In the genomic region with DNA sequence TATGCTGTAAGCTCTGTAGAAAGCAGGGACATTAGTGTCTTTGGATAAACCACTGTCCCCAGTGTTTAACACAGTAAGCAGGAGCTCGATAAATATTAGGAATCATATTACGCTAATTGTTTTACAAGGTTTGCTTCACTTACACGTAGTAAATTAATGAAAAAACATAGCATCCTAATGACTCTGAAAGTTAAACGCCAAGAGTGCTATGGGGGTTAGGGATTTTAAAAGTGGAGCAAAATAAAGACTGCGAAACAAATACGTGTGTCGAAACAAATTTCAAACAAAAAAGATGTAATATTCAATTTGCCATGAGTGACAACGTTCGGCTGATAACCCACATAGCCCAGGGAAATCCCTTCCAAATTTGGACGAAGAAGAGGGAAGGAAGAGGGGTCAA, we compare ENCODE assay signal across 8 cellular contexts. TPM values are rescaled to one million over a fixed set of nuclear protein-coding genes. Genes with fewer than 3 reads are reported as not detected.
DNase-seq lines count a peak whose midpoint lies in the region; ATAC-seq and TF ChIP-seq lines count a peak whose summit lies in the region.
"Not testable (repeated sequence)": the region's sequence is repeated elsewhere in the genome, so short reads cannot be mapped to it uniquely, and the experiment has no call there.

No MANE protein-coding gene starts in this region.

- DNase-seq in NT2/D1 (ENCODE audit: low read depth, low spot score); activated CD8-positive, alpha-beta T cell treated with anti-CD3 and anti-CD28 coated beads, Interleukin-2, amount 10 ng/mL, durations not matched to agents 7 days and 5 days; central memory CD8-positive, alpha-beta T cell (ENCODE audit: low spot score in 2 of 2); foreskin fibroblast; mesothelial cell of epicardium (ENCODE audit: low spot score in 2 of 2, unreplicated experiment in 2 of 2); retinal pigment epithelial cell (ENCODE audit: low read depth); upper lobe of right lung: not testable (repeated sequence)

- not testable (repeated sequence) for H3K27me3 Mint-ChIP-seq in activated CD8-positive, alpha-beta T cell treated with anti-CD3 and anti-CD28 coated beads, Interleukin-2, amount 10 ng/mL, durations not matched to agents 7 days and 5 days (ENCODE audit: low read depth); central memory CD8-positive, alpha-beta T cell; mesothelial cell of epicardium (ENCODE audit: low read depth)

- not testable (repeated sequence) for H3K36me3 ChIP-seq in ES-I3 (ENCODE audit: insufficient read depth, low read length); NT2/D1 (ENCODE audit: insufficient read depth, insufficient read length, low read length); upper lobe of right lung

- ATAC-seq in activated CD8-positive, alpha-beta T cell treated with anti-CD3 and anti-CD28 coated beads, Interleukin-2, amount 10 ng/mL, durations not matched to agents 7 days and 5 days; central memory CD8-positive, alpha-beta T cell (replicated peaks; ENCODE audit: extremely low read depth, poor library complexity, severe bottlenecking); upper lobe of right lung: not testable (repeated sequence)

- H3K9me3 ChIP-seq in ES-I3 (ENCODE audit: control insufficient read depth, insufficient read depth, low read length); NT2/D1 (ENCODE audit: insufficient read depth, low read length); upper lobe of right lung: not testable (repeated sequence)

- H3K9me3 Mint-ChIP-seq in activated CD8-positive, alpha-beta T cell treated with anti-CD3 and anti-CD28 coated beads, Interleukin-2, amount 10 ng/mL, durations not matched to agents 7 days and 5 days (ENCODE audit: insufficient read depth); central memory CD8-positive, alpha-beta T cell; mesothelial cell of epicardium: not testable (repeated sequence)

- H3K27ac ChIP-seq in upper lobe of right lung = peak overlapping the region; percentile 84

- POLR2A ChIA-PET in activated CD8-positive, alpha-beta T cell treated with anti-CD3 and anti-CD28 coated beads, Interleukin-2, amount 10 ng/mL, durations not matched to agents 7 days and 5 days (lab: Charles Lee) = interaction anchor here (0.9 to 2.2 kb wide), 3 partner anchors 133 to 369 kb away, joined by 3 to 17 read pairs (median 4); a partner anchor contains a TSS

- peak overlapping the region; percentile 80; the same call in 1 of the 2 replicates for H3K9ac ChIP-seq in ES-I3 (ENCODE audit: low read depth, low read length)
- not testable (repeated sequence) for H3K9ac ChIP-seq in NT2/D1 (ENCODE audit: insufficient read length, low read depth)

- H3K4me1 Mint-ChIP-seq in activated CD8-positive, alpha-beta T cell treated with anti-CD3 and anti-CD28 coated beads, Interleukin-2, amount 10 ng/mL, durations not matched to agents 7 days and 5 days (ENCODE audit: low read depth) = peaks cover 18% of the 10 kb centered on the region
- peaks cover 20% of the 10 kb centered on the region for H3K4me1 Mint-ChIP-seq in central memory CD8-positive, alpha-beta T cell
- peaks cover 10% of the 10 kb centered on the region for H3K4me1 Mint-ChIP-seq in mesothelial cell of epicardium

- not testable (repeated sequence) for H3K27me3 ChIP-seq in NT2/D1 (ENCODE audit: insufficient read depth, insufficient read length); upper lobe of right lung

- H3K27ac Mint-ChIP-seq in activated CD8-positive, alpha-beta T cell treated with anti-CD3 and anti-CD28 coated beads, Interleukin-2, amount 10 ng/mL, durations not matched to agents 7 days and 5 days = peak overlapping the region; percentile 95
- H3K27ac Mint-ChIP-seq in central memory CD8-positive, alpha-beta T cell (ENCODE audit: low read depth) = peak overlapping the region; percentile 99
- peak overlapping the region; percentile 57 for H3K27ac Mint-ChIP-seq in mesothelial cell of epicardium

- H3K4me3 Mint-ChIP-seq in activated CD8-positive, alpha-beta T cell treated with anti-CD3 and anti-CD28 coated beads, Interleukin-2, amount 10 ng/mL, durations not matched to agents 7 days and 5 days = peak overlapping the region; percentile 84
- peak overlapping the region; percentile 90 for H3K4me3 Mint-ChIP-seq in central memory CD8-positive, alpha-beta T cell
- peak overlapping the region; percentile 76 for H3K4me3 Mint-ChIP-seq in mesothelial cell of epicardium

- H3K4me1 ChIP-seq in ES-I3 (ENCODE audit: insufficient read depth, low read length); NT2/D1 (ENCODE audit: insufficient read depth, insufficient read length); upper lobe of right lung: not testable (repeated sequence)

- intact Hi-C loops in upper lobe of right lung (cut with DNase I) = not testable (repeated sequence)

- peaks cover 13% of the 10 kb centered on the region for H3K36me3 Mint-ChIP-seq in activated CD8-positive, alpha-beta T cell treated with anti-CD3 and anti-CD28 coated beads, Interleukin-2, amount 10 ng/mL, durations not matched to agents 7 days and 5 days (ENCODE audit: low read depth)
- peaks cover 23% of the 10 kb centered on the region for H3K36me3 Mint-ChIP-seq in central memory CD8-positive, alpha-beta T cell (ENCODE audit: insufficient read depth)
- H3K36me3 Mint-ChIP-seq in mesothelial cell of epicardium = not testable (repeated sequence)

- H3K4me3 ChIP-seq in NT2/D1 (ENCODE audit: insufficient read length, low read depth) (peak overlapping the region; percentile 84), foreskin fibroblast (ENCODE audit: low read depth in 1 of 2, low read length in 2 of 2) (peak overlapping the region; percentile 44 to 74), retinal pigment epithelial cell (ENCODE audit: low read length) (peak overlapping the region; percentile 65), upper lobe of right lung (peak overlapping the region; percentile 64)

- CTCF ChIA-PET in activated CD8-positive, alpha-beta T cell treated with anti-CD3 and anti-CD28 coated beads, Interleukin-2, amount 10 ng/mL, durations not matched to agents 7 days and 5 days (lab: Charles Lee) = interaction anchor here (1.3 to 2.0 kb wide), 3 partner anchors 131 to 369 kb away, joined by 7 to 13 read pairs (median 7); a partner anchor contains a TSS

- TF ChIP-seq CTCF in foreskin fibroblast (IDR thresholded peaks at IDR 0.05; ENCODE audit: low read depth, low read length); mesothelial cell of epicardium (IDR thresholded peaks at IDR 0.05; ENCODE audit: unreplicated experiment); retinal pigment epithelial cell (conservative IDR thresholded peaks at IDR 0.05; ENCODE audit: low read depth, low read length); upper lobe of right lung (IDR thresholded peaks at IDR 0.05): not testable (repeated sequence)

RNA-seq across cellular contexts. Expression of a gene that starts 37.9 kb away (rescaled TPM):
- total RNA-seq in activated CD8-positive, alpha-beta T cell treated with anti-CD3 and anti-CD28 coated beads, Interleukin-2, amount 10 ng/mL, durations not matched to agents 7 days and 5 days = 100 to 1,000 TPM; 150 to 168 TPM
- total RNA-seq in mesothelial cell of epicardium = 251 to 269 TPM (median 260 TPM) in 3 replicates
- total RNA-seq in upper lobe of right lung = 143 TPM
